1 cellular context compared by ENCODE assay signal in genomic region chr6:159726918-159727716, GRCh38.
TF ChIP-seq lines count a peak whose summit lies in the region.

Gene WTAP (plus strand): TSS chr6:159727506. CDS start chr6:159736266, 8,760 bp downstream.

TF ChIP-seq in GM12878, 131 proteins besides CTCF, POLR2A, EP300 and RAD21 (continued from another document and continues in another):
- TF ChIP-seq MYB (IDR thresholded peaks at IDR 0.05; ENCODE audit: borderline replicate concordance, low read depth, low read length) (no peak), ZBTB33 (IDR thresholded peaks at IDR 0.05) (no peak), ATF2 (IDR thresholded peaks at IDR 0.05; ENCODE audit: low read length) (no peak), CBX5 (IDR thresholded peaks at IDR 0.05; ENCODE audit: low read depth) (peak; percentile 90; the same call in 1 of the 2 replicates), KAT2A (conservative IDR thresholded peaks at IDR 0.05; ENCODE audit: control insufficient read depth, low read depth, low read length) (no peak), SREBF2 (IDR thresholded peaks at IDR 0.05; ENCODE audit: low read length) (no peak), TCF7 (IDR thresholded peaks at IDR 0.05; ENCODE audit: borderline replicate concordance) (peak; percentile 58; the same call in 1 of the 2 replicates), ELK1 (IDR thresholded peaks at IDR 0.05; ENCODE audit: low read depth, low read length) (peak; percentile 73), CUX1 (IDR thresholded peaks at IDR 0.05; ENCODE audit: insufficient replicate concordance, low read depth, low read length) (no peak), HDAC2 (IDR thresholded peaks at IDR 0.05) (no peak), IRF4 (IDR thresholded peaks at IDR 0.05; ENCODE audit: low read depth, low read length) (peak; percentile 62), GATAD2B (conservative IDR thresholded peaks at IDR 0.05; ENCODE audit: low read depth) (peak; percentile 97), BACH1 (IDR thresholded peaks at IDR 0.05; ENCODE audit: borderline replicate concordance) (peak; percentile 94), SP1 (IDR thresholded peaks at IDR 0.05; ENCODE audit: low read depth, low read length) (peak; percentile 91), HDAC6 (IDR thresholded peaks at IDR 0.05; ENCODE audit: unreplicated experiment) (no peak), KLF5 (IDR thresholded peaks at IDR 0.05; ENCODE audit: partially characterized antibody) (peak; percentile 22), SRF (IDR thresholded peaks at IDR 0.05; ENCODE audit: low read depth in 2 of 2, low read length in 2 of 2) (0 out of 4 replicates have a peak, but pooled peaks have one; percentile 8 to 26), SMARCA5 (IDR thresholded peaks at IDR 0.05) (peak; percentile 86), ZNF687 (IDR thresholded peaks at IDR 0.05) (peak; percentile 98), NFXL1 (IDR thresholded peaks at IDR 0.05; ENCODE audit: borderline replicate concordance) (no peak), ATF3 (IDR thresholded peaks at IDR 0.05; ENCODE audit: borderline replicate concordance, extremely low read depth, low read depth, low read length) (no peak), SREBF1 (IDR thresholded peaks at IDR 0.05; ENCODE audit: low read length) (peak; percentile 74), LARP7 (IDR thresholded peaks at IDR 0.05) (no peak; the same call in none of the 2 replicates), IRF5 (IDR thresholded peaks at IDR 0.05; ENCODE audit: borderline replicate concordance) (no peak), ZNF207 (IDR thresholded peaks at IDR 0.05; ENCODE audit: borderline replicate concordance) (peak; percentile 52; the same call in 1 of the 2 replicates), STAT3 (IDR thresholded peaks at IDR 0.05; ENCODE audit: low read depth, low read length) (no peak), ZBED1 (IDR thresholded peaks at IDR 0.05; ENCODE audit: borderline replicate concordance) (no peak), ASH2L (IDR thresholded peaks at IDR 0.05; ENCODE audit: borderline replicate concordance, low read depth) (no peak), TCF3 (IDR thresholded peaks at IDR 0.05; ENCODE audit: borderline replicate concordance, insufficient read depth, low read depth, low read length) (peak; percentile 98), CEBPZ (IDR thresholded peaks at IDR 0.05; ENCODE audit: low read depth, low read length) (0 out of 2 replicates have a peak, but pooled peaks have one; percentile 3), CEBPB (IDR thresholded peaks at IDR 0.05; ENCODE audit: borderline replicate concordance in 1 of 2, low read depth in 2 of 2, low read length in 2 of 2) (no peak), BCLAF1 (IDR thresholded peaks at IDR 0.05) (peak; percentile 68; the same call in 1 of the 2 replicates)
